In the genomic region with DNA sequence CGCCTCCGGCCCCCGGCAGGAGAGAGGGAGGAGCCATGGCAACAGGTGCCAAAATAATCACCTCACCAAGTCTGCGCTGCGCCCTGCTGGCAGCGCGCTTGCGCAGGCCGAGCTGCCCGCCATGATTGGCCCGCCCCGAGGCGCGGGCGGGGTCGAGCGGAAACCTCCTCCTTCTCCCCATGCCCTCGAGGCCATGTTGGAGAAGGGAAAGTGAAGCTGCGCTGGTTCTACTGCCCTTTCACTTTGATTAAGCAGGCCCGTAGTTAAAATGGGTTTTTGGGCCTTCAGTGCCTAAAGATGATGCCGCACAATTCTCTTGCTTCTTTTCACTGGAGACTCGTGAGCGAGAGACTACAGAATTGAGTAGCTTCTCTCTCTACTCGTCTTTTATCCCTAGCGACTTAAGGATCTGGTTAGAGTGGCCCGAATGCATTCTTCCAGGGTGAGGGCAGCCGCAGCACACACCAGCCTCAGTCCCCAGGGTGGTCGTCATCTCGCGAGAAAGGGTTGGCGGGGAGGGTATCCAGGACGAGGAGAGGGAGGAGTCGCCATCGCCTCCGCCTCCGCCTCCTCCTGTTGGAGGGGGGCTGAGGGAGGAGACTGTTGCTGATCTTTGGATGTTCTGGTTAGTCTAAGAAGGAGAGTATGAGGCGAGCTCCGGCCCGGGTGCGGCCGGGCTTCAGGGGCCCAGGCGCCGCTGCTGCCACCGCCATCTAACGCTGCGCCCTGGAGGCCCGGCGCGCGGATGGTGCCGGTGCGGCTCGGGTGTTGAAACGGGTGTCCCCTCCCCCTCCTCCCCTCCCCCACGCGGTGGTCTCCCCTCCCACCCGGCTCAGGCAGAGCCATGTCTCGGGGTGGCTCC, we compare ENCODE assay signal across 8 cellular contexts.
DNase-seq lines count a peak whose midpoint lies in the region; ATAC-seq and TF ChIP-seq lines count a peak whose summit lies in the region.

A gene with protein sequence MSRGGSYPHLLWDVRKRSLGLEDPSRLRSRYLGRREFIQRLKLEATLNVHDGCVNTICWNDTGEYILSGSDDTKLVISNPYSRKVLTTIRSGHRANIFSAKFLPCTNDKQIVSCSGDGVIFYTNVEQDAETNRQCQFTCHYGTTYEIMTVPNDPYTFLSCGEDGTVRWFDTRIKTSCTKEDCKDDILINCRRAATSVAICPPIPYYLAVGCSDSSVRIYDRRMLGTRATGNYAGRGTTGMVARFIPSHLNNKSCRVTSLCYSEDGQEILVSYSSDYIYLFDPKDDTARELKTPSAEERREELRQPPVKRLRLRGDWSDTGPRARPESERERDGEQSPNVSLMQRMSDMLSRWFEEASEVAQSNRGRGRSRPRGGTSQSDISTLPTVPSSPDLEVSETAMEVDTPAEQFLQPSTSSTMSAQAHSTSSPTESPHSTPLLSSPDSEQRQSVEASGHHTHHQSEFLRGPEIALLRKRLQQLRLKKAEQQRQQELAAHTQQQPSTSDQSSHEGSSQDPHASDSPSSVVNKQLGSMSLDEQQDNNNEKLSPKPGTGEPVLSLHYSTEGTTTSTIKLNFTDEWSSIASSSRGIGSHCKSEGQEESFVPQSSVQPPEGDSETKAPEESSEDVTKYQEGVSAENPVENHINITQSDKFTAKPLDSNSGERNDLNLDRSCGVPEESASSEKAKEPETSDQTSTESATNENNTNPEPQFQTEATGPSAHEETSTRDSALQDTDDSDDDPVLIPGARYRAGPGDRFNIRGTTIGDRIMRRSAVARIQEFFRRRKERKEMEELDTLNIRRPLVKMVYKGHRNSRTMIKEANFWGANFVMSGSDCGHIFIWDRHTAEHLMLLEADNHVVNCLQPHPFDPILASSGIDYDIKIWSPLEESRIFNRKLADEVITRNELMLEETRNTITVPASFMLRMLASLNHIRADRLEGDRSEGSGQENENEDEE (plus strand): TSS at position 616 of the 862 bp plus-strand sequence. CDS start 229 bp downstream, at position 845.

- H3K27me3 Mint-ChIP-seq in nephron progenitor cell (ENCODE audit: low read depth, poor library complexity) = peaks cover 3% of the 10 kb centered on the region
- no peaks in the 10 kb centered on the region for H3K27me3 Mint-ChIP-seq in stimulated activated naive CD8-positive, alpha-beta T cell treated with anti-CD3 and anti-CD28 coated beads, Interleukin-15, amount 100 ng/mL, for 72 hours

- H3K36me3 Mint-ChIP-seq in nephron progenitor cell (ENCODE audit: low read depth) = peaks cover 2% of the 10 kb centered on the region

- H3K4me3 ChIP-seq in HAP-1 = peak within 1 kb of the TSS; percentile 71
- H3K4me3 ChIP-seq in MM.1S (ENCODE audit: low read length) = peak within 1 kb of the TSS; percentile 82

- H3K4me1 Mint-ChIP-seq in nephron progenitor cell = peaks cover 30% of the 10 kb centered on the region
- peaks cover 26% of the 10 kb centered on the region for H3K4me1 Mint-ChIP-seq in stimulated activated naive CD8-positive, alpha-beta T cell treated with anti-CD3 and anti-CD28 coated beads, Interleukin-15, amount 100 ng/mL, for 72 hours

- H2AFZ ChIP-seq in MM.1S (ENCODE audit: low read length) = peak within 1 kb of the TSS; percentile 83

- H3K4me1 ChIP-seq in ES-I3 (ENCODE audit: insufficient read depth, low read length) (no peaks in the 10 kb centered on the region; the same call in 1 of the 2 replicates), HAP-1 (peaks cover 10% of the 10 kb centered on the region; the same call in 1 of the 2 replicates), MM.1S (ENCODE audit: low read length) (peaks cover 15% of the 10 kb centered on the region)

- H3K4me3 Mint-ChIP-seq in nephron progenitor cell = peak within 1 kb of the TSS; percentile 94
- peak within 1 kb of the TSS; percentile 84 to 99 for H3K4me3 Mint-ChIP-seq in stimulated activated naive CD8-positive, alpha-beta T cell treated with anti-CD3 and anti-CD28 coated beads, Interleukin-15, amount 100 ng/mL, for 72 hours

- H3K9ac ChIP-seq in ES-I3 (ENCODE audit: low read depth, low read length) (peak within 1 kb of the TSS; percentile 96), MM.1S (ENCODE audit: low read length) (peak within 1 kb of the TSS; percentile 91)

- peak; percentile 98 for DNase-seq in HAP-1 (ENCODE audit: low spot score in 2 of 2)
- peak; percentile 100 for DNase-seq in MM.1S
- DNase-seq in SIG-M5 (lab: John Stamatoyannopoulos, UW) = peak; percentile 94
- DNase-seq in activated gamma-delta T cell (lab: John Stamatoyannopoulos, UW) = peak; percentile 95
- peak; percentile 98 for DNase-seq in fibroblast of the conjunctiva (ENCODE audit: low read depth)
- DNase-seq in nephron progenitor cell = peak; percentile 93
- DNase-seq in stimulated activated naive CD8-positive, alpha-beta T cell treated with anti-CD3 and anti-CD28 coated beads, Interleukin-15, amount 100 ng/mL, for 72 hours = peak; percentile 96 to 98

- no peaks in the 10 kb centered on the region for H3K9me2 ChIP-seq in MM.1S (replicated peaks; ENCODE audit: insufficient read depth, low read length)

- no peaks in the 10 kb centered on the region for H4K20me1 ChIP-seq in MM.1S (ENCODE audit: insufficient read depth, low read length)

- peaks cover 26% of the 10 kb centered on the region for H3F3A ChIP-seq in MM.1S (ENCODE audit: insufficient read depth, low read length)

- H3K27me3 ChIP-seq in HAP-1 (ENCODE audit: low read depth) (no peaks in the 10 kb centered on the region), MM.1S (replicated peaks; ENCODE audit: insufficient read depth, low read length) (no peaks in the 10 kb centered on the region)

- ATAC-seq in stimulated activated naive CD8-positive, alpha-beta T cell treated with anti-CD3 and anti-CD28 coated beads, Interleukin-15, amount 100 ng/mL, for 72 hours = peak; percentile 85

- H3K79me2 ChIP-seq in MM.1S (ENCODE audit: low read length) = peaks cover 86% of the 10 kb centered on the region

- peak within 1 kb of the TSS; percentile 100 for H3K27ac Mint-ChIP-seq in nephron progenitor cell
- H3K27ac Mint-ChIP-seq in stimulated activated naive CD8-positive, alpha-beta T cell treated with anti-CD3 and anti-CD28 coated beads, Interleukin-15, amount 100 ng/mL, for 72 hours = peak within 1 kb of the TSS; percentile 96 to 99

- peaks cover under 1% of the 10 kb centered on the region for H3K9me3 Mint-ChIP-seq in nephron progenitor cell
- no peaks in the 10 kb centered on the region for H3K9me3 Mint-ChIP-seq in stimulated activated naive CD8-positive, alpha-beta T cell treated with anti-CD3 and anti-CD28 coated beads, Interleukin-15, amount 100 ng/mL, for 72 hours

- H3K36me3 ChIP-seq in ES-I3 (ENCODE audit: insufficient read depth, low read length) (no peaks in the 10 kb centered on the region), HAP-1 (replicated peaks) (no peaks in the 10 kb centered on the region), MM.1S (replicated peaks; ENCODE audit: insufficient read depth, low read length) (no peaks in the 10 kb centered on the region)

- H3K4me2 ChIP-seq in MM.1S (ENCODE audit: low read depth, low read length) = peak within 1 kb of the TSS; percentile 70

- peak within 1 kb of the TSS; percentile 93 for H3K27ac ChIP-seq in MM.1S (ENCODE audit: low read length)

- TF ChIP-seq CTCF in MM.1S (IDR thresholded peaks at IDR 0.05; ENCODE audit: low read length) (no peak), nephron progenitor cell (IDR thresholded peaks at IDR 0.05) (no peak)

- in situ Hi-C loops in HAP-1 (cut with MboI; ENCODE audit: low sequenced_read_pairs) = no loop called here

- H3K9me3 ChIP-seq in ES-I3 (ENCODE audit: control insufficient read depth, insufficient read depth, low read length) (no peaks in the 10 kb centered on the region), HAP-1 (no peaks in the 10 kb centered on the region), MM.1S (replicated peaks; ENCODE audit: insufficient read depth, low read length) (no peaks in the 10 kb centered on the region)

Comparison
In these comparisons a context has a peak if more than half of its experiments do, and no peak if none do; other contexts are left out.
1. Peak in every context shown above with its lines: DNase-seq, ATAC-seq, H3K4me3 ChIP-seq and H3K27ac ChIP-seq.